In the genomic region with DNA sequence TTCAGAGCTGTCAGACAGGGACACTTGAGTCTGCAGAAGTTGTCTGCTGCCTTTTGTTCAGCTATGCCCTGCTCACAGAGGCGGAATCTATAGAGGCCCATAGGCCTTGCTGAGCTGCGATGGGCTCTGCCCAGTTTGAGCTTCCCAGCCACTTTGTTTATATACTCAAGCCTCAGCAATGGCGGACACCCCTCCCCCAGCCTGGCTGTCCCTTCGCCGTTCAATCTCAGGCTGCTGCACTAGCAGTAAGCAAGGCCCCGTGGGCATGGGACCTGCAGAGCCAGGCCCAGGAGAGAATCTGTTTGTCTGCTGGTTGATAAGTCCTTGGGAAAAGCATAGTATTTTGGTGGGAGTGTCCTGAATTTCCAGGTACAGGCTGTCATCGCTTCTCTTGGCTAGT, we compare ENCODE assay signal across 32 cellular contexts. TPM values are rescaled to one million over a fixed set of nuclear protein-coding genes. Genes with fewer than 3 reads are reported as not detected.
"Had no signal": no experiment of that assay in that cellular context is flagged by ENCODE, and none has a peak within 500 bp of the region (broad histone marks: within the 10 kb centered on the region; RNA-seq: fewer than 3 reads in every experiment).

No MANE protein-coding gene starts in this region.

- H3K4me3 ChIP-seq: ascending aorta, cardiac muscle cell had no signal

- ATAC-seq: activated CD8-positive, alpha-beta T cell treated with anti-CD3 and anti-CD28 coated beads for 36 hours; activated naive CD8-positive, alpha-beta T cell treated with anti-CD3 and anti-CD28 coated beads, Interleukin-2, amount 50 U/mL, for 24 hours had no signal

- DNase-seq: activated B cell treated with CpG ODN at 0.5 μM for 24 hours; activated CD4-positive, alpha-beta memory T cell treated with anti-CD3 and anti-CD28 coated beads for 36 hours; activated CD4-positive, alpha-beta T cell treated with anti-CD3 and anti-CD28 coated beads for 4 hours; activated CD4-positive, alpha-beta T cell treated with anti-CD3 and anti-CD28 coated beads, Interleukin-2, amount 10 ng/mL, durations not matched to agents 24 days and 14 days; activated CD4-positive, alpha-beta T cell treated with anti-CD3 and anti-CD28 coated beads, Interleukin-2, amount 50 U/mL, for 1 hour; activated CD4-positive, alpha-beta T cell treated with anti-CD3 and anti-CD28 coated beads, Interleukin-2, amount 50 U/mL, for 4 hours; activated CD4-positive, CD25-positive, alpha-beta regulatory T cell treated with anti-CD3 and anti-CD28 coated beads, Interleukin-2, amount 50 U/mL, for 72 hours; activated CD8-positive, alpha-beta memory T cell treated with anti-CD3 and anti-CD28 coated beads, Interleukin-2, amount 50 U/mL, for 4 hours; activated CD8-positive, alpha-beta T cell treated with anti-CD3 and anti-CD28 coated beads for 36 hours; activated effector memory CD4-positive, alpha-beta T cell treated with Interleukin-2 at 50 U/mL for 16 hours; activated gamma-delta T cell; activated naive CD4-positive, alpha-beta T cell treated with anti-CD3 and anti-CD28 coated beads, Interleukin-2, amount 10 ng/mL, durations not matched to agents 7 days and 5 days; activated naive CD4-positive, alpha-beta T cell treated with Interleukin-2 at 50 U/mL for 16 hours; activated naive CD8-positive, alpha-beta T cell treated with anti-CD3 and anti-CD28 coated beads, Interleukin-2, amount 10 ng/mL, durations not matched to agents 7 days and 5 days; activated naive CD8-positive, alpha-beta T cell treated with anti-CD3 and anti-CD28 coated beads, Interleukin-2, amount 50 U/mL, for 24 hours; activated T-cell treated with anti-CD3 and anti-CD28 coated beads for 4 hours; activated T-cell treated with anti-CD3 and anti-CD28 coated beads, Interleukin-2, amount 50 U/mL, for 1 hour; activated T-cell treated with anti-CD3 and anti-CD28 coated beads, Interleukin-2, amount 50 U/mL, for 48 hours; amygdala; anterior cingulate cortex; caudate nucleus; cerebellar nuclear complex; T-helper 1 cell; T-helper 2 cell; T-helper 9 cell had no signal

- H3K27me3 ChIP-seq: ascending aorta, cardiac muscle cell had no signal

- H3K4me1 ChIP-seq: ascending aorta had no signal

- H3K27ac ChIP-seq: ascending aorta, cardiac muscle cell, VCaP had no signal

- H3K9me3 ChIP-seq: ascending aorta had no signal

- H3K36me3 ChIP-seq: ascending aorta, cardiac muscle cell had no signal

RNA-seq across cellular contexts. Expression of gene OR6M1, which starts 23.6 kb away (rescaled TPM):
- total RNA-seq: activated B cell treated with CpG ODN at 0.5 μM for 24 hours; activated CD4-positive, alpha-beta memory T cell treated with anti-CD3 and anti-CD28 coated beads for 36 hours; activated CD4-positive, alpha-beta T cell treated with anti-CD3 and anti-CD28 coated beads, Interleukin-2, amount 10 ng/mL, durations not matched to agents 24 days and 14 days; activated CD8-positive, alpha-beta memory T cell treated with anti-CD3 and anti-CD28 coated beads for 36 hours; activated CD8-positive, alpha-beta T cell treated with anti-CD3 and anti-CD28 coated beads for 36 hours; activated naive CD8-positive, alpha-beta T cell treated with anti-CD3 and anti-CD28 coated beads, Interleukin-2, amount 10 ng/mL, durations not matched to agents 7 days and 5 days; activated T-helper 2 cell treated with anti-CD3 and anti-CD28 coated beads, Interferon-gamma antibody, Interleukin-2, Interleukin-4, amounts not matched to agents 10 μg/mL and 5 μg/mL and 100 μg/mL, durations not matched to agents 14 hours and 24 hours and 36 hours; ascending aorta; bronchial epithelial cell; cardiac muscle cell; chondrocyte had no signal

RNA-seq across cellular contexts. Expression of gene TMEM225, which starts 55.7 kb away (rescaled TPM):
- total RNA-seq: activated B cell treated with CpG ODN at 0.5 μM for 24 hours; activated CD4-positive, alpha-beta memory T cell treated with anti-CD3 and anti-CD28 coated beads for 36 hours; activated CD4-positive, alpha-beta T cell treated with anti-CD3 and anti-CD28 coated beads, Interleukin-2, amount 10 ng/mL, durations not matched to agents 24 days and 14 days; activated CD8-positive, alpha-beta memory T cell treated with anti-CD3 and anti-CD28 coated beads for 36 hours; activated CD8-positive, alpha-beta T cell treated with anti-CD3 and anti-CD28 coated beads for 36 hours; activated naive CD8-positive, alpha-beta T cell treated with anti-CD3 and anti-CD28 coated beads, Interleukin-2, amount 10 ng/mL, durations not matched to agents 7 days and 5 days; activated T-helper 2 cell treated with anti-CD3 and anti-CD28 coated beads, Interferon-gamma antibody, Interleukin-2, Interleukin-4, amounts not matched to agents 10 μg/mL and 5 μg/mL and 100 μg/mL, durations not matched to agents 14 hours and 24 hours and 36 hours; ascending aorta; bronchial epithelial cell; cardiac muscle cell; chondrocyte had no signal
